ENCODE assay signal across 17 cellular contexts in genomic region chr10:44046605-44047004, GRCh38.
DNase-seq lines count a peak whose midpoint lies in the region; ATAC-seq and TF ChIP-seq lines count a peak whose summit lies in the region.
"Had no signal": no experiment of that assay in that cellular context is flagged by ENCODE, and none has a peak within 500 bp of the region (broad histone marks: within the 10 kb centered on the region; RNA-seq: fewer than 3 reads in every experiment).

No MANE protein-coding gene starts in this region.

- H3K9me3 ChIP-seq in PC-9 (ENCODE audit: insufficient read depth, low read depth) = no peaks in the 10 kb centered on the region
- H3K9me3 ChIP-seq: adrenal gland, BLaER1 had no signal

- no peaks in the 10 kb centered on the region for H3K9me2 ChIP-seq in PC-9 (ENCODE audit: insufficient read depth)

- no peak for ATAC-seq in HG03571 (IDR thresholded peaks at IDR 0.05; ENCODE audit: unreplicated experiment)
- ATAC-seq: left colon had no signal

- peaks cover 61% of the 10 kb centered on the region for H3K4me1 Mint-ChIP-seq in brain
- H3K4me1 Mint-ChIP-seq: IgD-negative memory B cell had no signal

- H3K27ac ChIP-seq in PC-9 = no peak overlapping the region
- H3K27ac ChIP-seq: adrenal gland, BLaER1, epithelial cell of prostate, parathyroid adenoma had no signal

- H3K27me3 ChIP-seq in PC-9 (ENCODE audit: insufficient read depth, low read depth) = peaks cover 59% of the 10 kb centered on the region
- H3K27me3 ChIP-seq: adrenal gland, BLaER1 had no signal

- H3K4me1 ChIP-seq in PC-9 (replicated peaks; ENCODE audit: insufficient read depth) = no peaks in the 10 kb centered on the region
- H3K4me1 ChIP-seq: adrenal gland had no signal

- no peak overlapping the region for H3K4me2 ChIP-seq in PC-9
- H3K4me2 ChIP-seq: BLaER1 had no signal

- TF ChIP-seq CTCF in brain (conservative IDR thresholded peaks at IDR 0.05) = no peak
- TF ChIP-seq CTCF in PC-9 (conservative IDR thresholded peaks at IDR 0.05) = no peak

- H3K27ac Mint-ChIP-seq in brain = peak overlapping the region in 3 of 5 experiments; percentile 30 to 60 (median 33)
- H3K27ac Mint-ChIP-seq: IgD-negative memory B cell had no signal

- no peak overlapping the region for H3K4me3 ChIP-seq in PC-9
- H3K4me3 ChIP-seq: adrenal gland, BLaER1 had no signal

- H2AFZ ChIP-seq in PC-9 = no peak overlapping the region

- H3K27me3 Mint-ChIP-seq in brain = no peaks in the 10 kb centered on the region

- H4K20me1 ChIP-seq in PC-9 (ENCODE audit: insufficient read depth) = no peaks in the 10 kb centered on the region
- H4K20me1 ChIP-seq: BLaER1 had no signal

- CTCF ChIA-PET in PC-9 (lab: Charles Lee) = no interaction called here

- POLR2A ChIA-PET in PC-9 (lab: Charles Lee; ENCODE audit: unreplicated experiment) = no interaction called here

- intact Hi-C loops in PC-9 (cut with micrococcal nuclease; ENCODE audit: unreplicated experiment) = loop anchor here (10.0 kb wide), 1 partner anchor 352 kb away; no protein-coding TSS in a partner anchor

- no peaks in the 10 kb centered on the region for H3K36me3 Mint-ChIP-seq in brain
- H3K36me3 Mint-ChIP-seq: IgD-negative memory B cell had no signal

- no peaks in the 10 kb centered on the region for H3K79me2 ChIP-seq in PC-9 (ENCODE audit: low read depth)
- H3K79me2 ChIP-seq: parathyroid adenoma had no signal

- H3K9me3 Mint-ChIP-seq in brain = peaks cover 0 to 5% (median 1%) of the 10 kb centered on the region in 5 experiments

- no peaks in the 10 kb centered on the region for H3F3A ChIP-seq in PC-9 (ENCODE audit: insufficient read depth, low read depth)

- DNase-seq in EH (ENCODE audit: low read depth) (peak; percentile 75), globus pallidus (ENCODE audit: low spot score) (peak; percentile 37), pulmonary artery endothelial cell (ENCODE audit: low read depth, low spot score) (peak; percentile 20), NCI-H1930 (lab: John Stamatoyannopoulos, UW) (no peak), NCI-H82 (lab: John Stamatoyannopoulos, UW) (no peak), PC-9 (no peak)
- DNase-seq: adrenal gland, GOT3, left colon, NCI-H2029, OCI-M1 had no signal

- no peaks in the 10 kb centered on the region for H3K36me3 ChIP-seq in PC-9 (ENCODE audit: low read depth)
- H3K36me3 ChIP-seq: adrenal gland, BLaER1 had no signal

- no peak overlapping the region for H3K4me3 Mint-ChIP-seq in brain
- H3K4me3 Mint-ChIP-seq: IgD-negative memory B cell had no signal

- no TSS peak for BruUV-seq in PC-9 (replicated peaks; lab: Mats Ljungman, UMichigan)

Comparison
In these comparisons a context has a peak if more than half of its experiments do, and no peak if none do; other contexts are left out.
1. DNase-seq: peak in EH (single experiment), globus pallidus (single experiment) and pulmonary artery endothelial cell (single experiment); none in NCI-H1930 (0 of 2), NCI-H82 (single experiment) and PC-9 (0 of 2).